ENCODE assay signal across 20 cellular contexts in the genomic region with DNA sequence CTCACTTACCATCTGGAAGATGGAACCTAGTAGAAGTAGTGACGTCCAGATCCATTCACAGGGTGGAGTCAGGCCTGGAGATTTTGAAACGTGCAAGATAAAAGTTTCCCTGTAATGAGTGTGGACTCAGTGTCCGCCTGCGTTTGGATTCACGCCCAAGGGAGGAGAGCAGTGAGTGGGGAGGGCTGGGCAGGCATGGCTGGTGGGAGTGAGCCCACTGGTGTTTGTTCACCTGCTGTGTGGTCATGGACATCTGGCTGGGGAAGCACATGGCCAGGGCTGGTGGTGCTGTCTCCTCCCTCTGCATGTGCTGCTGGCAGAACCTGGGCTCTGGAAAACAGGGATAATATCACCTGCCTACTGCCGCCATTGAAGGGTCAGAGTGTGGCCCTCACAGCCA. TPM values are rescaled to one million over a fixed set of nuclear protein-coding genes. Genes with fewer than 3 reads are reported as not detected.
DNase-seq lines count a peak whose midpoint lies in the region; ATAC-seq lines count a peak whose summit lies in the region.
"Had no signal": no experiment of that assay in that cellular context is flagged by ENCODE, and none has a peak within 500 bp of the region (broad histone marks: within the 10 kb centered on the region; RNA-seq: fewer than 3 reads in every experiment).

No MANE protein-coding gene starts in this region.

- peaks cover 35% of the 10 kb centered on the region for H3K4me1 Mint-ChIP-seq in activated naive CD4-positive, alpha-beta T cell treated with anti-CD3 and anti-CD28 coated beads for 36 hours (ENCODE audit: low read depth)
- no peaks in the 10 kb centered on the region for H3K4me1 Mint-ChIP-seq in activated naive CD4-positive, alpha-beta T cell treated with anti-CD3 and anti-CD28 coated beads, Interleukin-2, amount 10 ng/mL, durations not matched to agents 7 days and 5 days
- H3K4me1 Mint-ChIP-seq: endodermal cell, T-cell had no signal

- ATAC-seq in esophagus mucosa (peak; percentile 8), sciatic nerve (peak; percentile 78), HG03108 (IDR thresholded peaks at IDR 0.05; ENCODE audit: unreplicated experiment) (no peak)
- ATAC-seq: naive thymus-derived CD8-positive, alpha-beta T cell; T-cell had no signal

- intact Hi-C loops in activated naive CD4-positive, alpha-beta T cell treated with anti-CD3 and anti-CD28 coated beads for 36 hours (cut with micrococcal nuclease), result no loop called here
- intact Hi-C loops in sciatic nerve (cut with DNase I), result no loop called here

- no peak for DNase-seq in activated naive CD4-positive, alpha-beta T cell treated with anti-CD3 and anti-CD28 coated beads for 36 hours
- DNase-seq in activated naive CD4-positive, alpha-beta T cell treated with anti-CD3 and anti-CD28 coated beads, Interleukin-2, amount 10 ng/mL, durations not matched to agents 7 days and 5 days, result no peak
- DNase-seq in NCI-H146 treated with DMSO at 0.1 percent for 48 hours (lab: John Stamatoyannopoulos, UW; ENCODE audit: unreplicated experiment), result peak; percentile 26
- DNase-seq in sciatic nerve (ENCODE audit: low spot score), result no peak
- DNase-seq in NCI-H82 (lab: John Stamatoyannopoulos, UW), result no peak
- no peak for DNase-seq in C1 segment of cervical spinal cord (lab: John Stamatoyannopoulos, UW)
- DNase-seq: activated CD4-positive, alpha-beta T cell treated with anti-CD3 and anti-CD28 coated beads for 48 hours; CD4-positive, alpha-beta T cell; DND-41; endodermal cell; naive thymus-derived CD8-positive, alpha-beta T cell; NCI-H1436 treated with DMSO at 0.1 percent for 48 hours; spleen; T-cell had no signal

- CTCF ChIA-PET in activated naive CD4-positive, alpha-beta T cell treated with anti-CD3 and anti-CD28 coated beads for 36 hours (lab: Charles Lee), result no interaction called here
- CTCF ChIA-PET in activated naive CD4-positive, alpha-beta T cell treated with anti-CD3 and anti-CD28 coated beads, Interleukin-2, amount 10 ng/mL, durations not matched to agents 7 days and 5 days (lab: Charles Lee), result interaction anchor here (0.5 to 2.1 kb wide), 2 partner anchors 21 to 127 kb away, joined by 3 to 9 read pairs; no protein-coding TSS in a partner anchor

- peaks cover 34% of the 10 kb centered on the region for H3K36me3 Mint-ChIP-seq in activated naive CD4-positive, alpha-beta T cell treated with anti-CD3 and anti-CD28 coated beads for 36 hours (ENCODE audit: low read depth)
- H3K36me3 Mint-ChIP-seq in activated naive CD4-positive, alpha-beta T cell treated with anti-CD3 and anti-CD28 coated beads, Interleukin-2, amount 10 ng/mL, durations not matched to agents 7 days and 5 days, result peaks cover 11% of the 10 kb centered on the region

- H3K9me3 Mint-ChIP-seq in activated naive CD4-positive, alpha-beta T cell treated with anti-CD3 and anti-CD28 coated beads for 36 hours, result no peaks in the 10 kb centered on the region
- no peaks in the 10 kb centered on the region for H3K9me3 Mint-ChIP-seq in activated naive CD4-positive, alpha-beta T cell treated with anti-CD3 and anti-CD28 coated beads, Interleukin-2, amount 10 ng/mL, durations not matched to agents 7 days and 5 days
- H3K9me3 Mint-ChIP-seq: CD4-positive, alpha-beta T cell; endodermal cell; naive thymus-derived CD8-positive, alpha-beta T cell; T-cell had no signal

- no peak overlapping the region for H3K4me3 Mint-ChIP-seq in activated naive CD4-positive, alpha-beta T cell treated with anti-CD3 and anti-CD28 coated beads for 36 hours
- H3K4me3 Mint-ChIP-seq in activated naive CD4-positive, alpha-beta T cell treated with anti-CD3 and anti-CD28 coated beads, Interleukin-2, amount 10 ng/mL, durations not matched to agents 7 days and 5 days, result no peak overlapping the region
- H3K4me3 Mint-ChIP-seq: CD4-positive, alpha-beta T cell; endodermal cell; naive thymus-derived CD8-positive, alpha-beta T cell; T-cell had no signal

- H3K27me3 Mint-ChIP-seq in activated naive CD4-positive, alpha-beta T cell treated with anti-CD3 and anti-CD28 coated beads for 36 hours (ENCODE audit: low read depth), result no peaks in the 10 kb centered on the region
- no peaks in the 10 kb centered on the region for H3K27me3 Mint-ChIP-seq in activated naive CD4-positive, alpha-beta T cell treated with anti-CD3 and anti-CD28 coated beads, Interleukin-2, amount 10 ng/mL, durations not matched to agents 7 days and 5 days
- H3K27me3 Mint-ChIP-seq: CD4-positive, alpha-beta T cell; naive thymus-derived CD8-positive, alpha-beta T cell; T-cell had no signal

- peak overlapping the region; percentile 3 for H3K27ac Mint-ChIP-seq in activated naive CD4-positive, alpha-beta T cell treated with anti-CD3 and anti-CD28 coated beads for 36 hours
- H3K27ac Mint-ChIP-seq in activated naive CD4-positive, alpha-beta T cell treated with anti-CD3 and anti-CD28 coated beads, Interleukin-2, amount 10 ng/mL, durations not matched to agents 7 days and 5 days, result no peak overlapping the region
- H3K27ac Mint-ChIP-seq: CD4-positive, alpha-beta T cell; endodermal cell; naive thymus-derived CD8-positive, alpha-beta T cell; T-cell had no signal

RNA-seq across cellular contexts. Expression of a gene that starts 37.0 kb away (rescaled TPM):
- total RNA-seq in activated naive CD4-positive, alpha-beta T cell treated with anti-CD3 and anti-CD28 coated beads for 36 hours, result not detected
- total RNA-seq in esophagus mucosa (not detected), sciatic nerve (not detected)
- total RNA-seq: astrocyte; CD4-positive, alpha-beta T cell; endodermal cell; naive thymus-derived CD8-positive, alpha-beta T cell; NCI-H460; posterior vena cava; spleen; suprapubic skin; T-cell had no signal

RNA-seq across cellular contexts. Expression of a gene that starts 59.4 kb away (rescaled TPM):
- 100 to 1,000 TPM; 268 to 283 TPM for total RNA-seq in activated naive CD4-positive, alpha-beta T cell treated with anti-CD3 and anti-CD28 coated beads for 36 hours
- 24.4 TPM for total RNA-seq in esophagus mucosa
- total RNA-seq in sciatic nerve, result 5.0 TPM

Comparison
In these comparisons a context has a peak if more than half of its experiments do, and no peak if none do; other contexts are left out.
1. RNA of a gene that starts 59.4 kb away (total RNA-seq): 268 to 283 TPM in activated naive CD4-positive, alpha-beta T cell treated with anti-CD3 and anti-CD28 coated beads for 36 hours; 24.4 TPM in esophagus mucosa (single experiment) and 5.0 TPM in sciatic nerve (single experiment); every median in the first group is over 10 times any median in the second.